In the genomic region with DNA sequence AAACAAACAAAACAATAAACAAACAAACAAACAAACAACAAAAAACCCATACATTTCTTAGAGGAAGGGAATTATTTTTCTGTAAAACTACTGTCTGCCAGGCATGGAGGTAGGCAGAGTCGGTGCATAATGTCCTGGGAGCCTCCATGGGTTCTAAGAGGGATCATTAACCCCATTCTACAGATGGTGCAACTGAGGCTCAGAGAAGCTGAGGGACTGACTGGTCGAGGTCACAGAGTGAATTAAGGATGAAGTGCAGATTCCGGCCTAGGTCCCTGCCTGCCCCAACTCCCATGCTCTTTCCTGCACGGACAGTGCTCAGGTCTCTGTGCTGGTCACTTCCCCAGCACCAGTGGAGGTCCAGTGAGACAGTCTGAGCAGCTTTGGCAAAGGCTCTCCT, we compare ENCODE assay signal across 1 cellular context.
A peak's percentile ranks its signal among the peaks of the same experiment; 100 is the strongest.
TF ChIP-seq lines count a peak whose summit lies in the region.

No MANE protein-coding gene starts in this region.

TF ChIP-seq in H1, 55 proteins besides CTCF, POLR2A, EP300 and RAD21:
- no peak for TF ChIP-seq CHD1 (IDR thresholded peaks at IDR 0.05; ENCODE audit: low read depth, low read length)
- no peak for TF ChIP-seq PHF8 (conservative IDR thresholded peaks at IDR 0.05; ENCODE audit: low read depth, low read length)
- TF ChIP-seq KDM1A (IDR thresholded peaks at IDR 0.05; ENCODE audit: borderline replicate concordance, low read length) = 0 out of 2 replicates have a peak, but pooled peaks have one; percentile 12
